Comparison of ENCODE assay signal across 18 cellular contexts in the genomic region with DNA sequence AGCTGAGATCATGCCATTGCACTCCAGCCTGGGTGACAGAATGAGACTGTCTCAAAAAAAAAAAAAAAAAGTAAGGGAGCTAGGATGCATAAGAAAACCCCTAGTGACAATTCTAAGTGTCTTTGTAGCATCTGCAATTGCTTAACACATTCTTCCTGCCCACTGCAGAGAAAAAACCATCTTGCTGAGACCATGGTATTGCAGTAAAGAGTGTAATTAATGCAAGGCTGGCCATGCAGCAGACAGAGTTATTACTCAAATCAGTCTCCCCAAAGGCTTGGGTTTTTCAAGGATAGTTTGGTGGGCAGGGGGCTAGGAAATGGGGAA.
A peak's percentile ranks its signal among the peaks of the same experiment; 100 is the strongest.
DNase-seq lines count a peak whose midpoint lies in the region; ATAC-seq and TF ChIP-seq lines count a peak whose summit lies in the region.
"Had no signal": no experiment of that assay in that cellular context is flagged by ENCODE, and none has a peak within 500 bp of the region (broad histone marks: within the 10 kb centered on the region; RNA-seq: fewer than 3 reads in every experiment).

No MANE protein-coding gene starts in this region.

- H3K9ac ChIP-seq in DND-41 (ENCODE audit: low read depth, low read length) (no peak overlapping the region), MM.1S (ENCODE audit: low read length) (no peak overlapping the region)

- 0 out of 2 replicates have a peak, but pooled peaks cover 10% of the 10 kb centered on the region for H3K36me3 ChIP-seq in DND-41 (ENCODE audit: insufficient read depth, low read length)
- H3K36me3 ChIP-seq in MM.1S (replicated peaks; ENCODE audit: insufficient read depth, low read length) = no peaks in the 10 kb centered on the region
- H3K36me3 ChIP-seq: Peyer's patch had no signal

- ATAC-seq in DND-41 (ENCODE audit: insufficient read depth, low read depth) = no peak
- ATAC-seq in GM21447 (IDR thresholded peaks at IDR 0.05; ENCODE audit: unreplicated experiment) = no peak
- no peak for ATAC-seq in GM19397 (IDR thresholded peaks at IDR 0.05; ENCODE audit: unreplicated experiment)
- ATAC-seq: GM23338, T-helper 17 cell had no signal

- TF ChIP-seq CTCF in DND-41 (IDR thresholded peaks at IDR 0.05; ENCODE audit: borderline replicate concordance, extremely low read depth, low read length, poor library complexity, severe bottlenecking) (no peak), MM.1S (IDR thresholded peaks at IDR 0.05; ENCODE audit: low read length) (no peak)

- peaks cover 27% of the 10 kb centered on the region for H3K9me3 ChIP-seq in DND-41 (ENCODE audit: insufficient read depth, low read length, severe bottlenecking)
- H3K9me3 ChIP-seq in MM.1S (replicated peaks; ENCODE audit: insufficient read depth, low read length) = no peaks in the 10 kb centered on the region
- H3K9me3 ChIP-seq: Peyer's patch had no signal

- H3K4me2 ChIP-seq in DND-41 (ENCODE audit: insufficient read depth, low read length) (no peak overlapping the region), MM.1S (ENCODE audit: low read depth, low read length) (no peak overlapping the region)
- H3K4me2 ChIP-seq: GM23338 had no signal

- H3K4me3 ChIP-seq in DND-41 (ENCODE audit: low read depth in 1 of 2, low read length in 2 of 2) = no peak overlapping the region
- no peak overlapping the region for H3K4me3 ChIP-seq in MM.1S (ENCODE audit: low read length)
- H3K4me3 ChIP-seq: GM23338, Peyer's patch had no signal

- H3K4me1 ChIP-seq in DND-41 (ENCODE audit: insufficient read depth, low read length) (peaks cover 12% of the 10 kb centered on the region), MM.1S (ENCODE audit: low read length) (peaks cover 16% of the 10 kb centered on the region)
- H3K4me1 ChIP-seq: Caco-2, Peyer's patch had no signal

- peaks cover 14% of the 10 kb centered on the region for H3F3A ChIP-seq in MM.1S (ENCODE audit: insufficient read depth, low read length)

- H3K9me2 ChIP-seq in MM.1S (replicated peaks; ENCODE audit: insufficient read depth, low read length) = no peaks in the 10 kb centered on the region

- H3K27me3 ChIP-seq in DND-41 (ENCODE audit: insufficient read depth, low read length, poor library complexity) = no peaks in the 10 kb centered on the region
- H3K27me3 ChIP-seq in MM.1S (replicated peaks; ENCODE audit: insufficient read depth, low read length) = no peaks in the 10 kb centered on the region
- H3K27me3 ChIP-seq: Peyer's patch had no signal

- peak overlapping the region; percentile 34; the same call in 1 of the 2 replicates for H3K27ac ChIP-seq in DND-41 (ENCODE audit: low read length)
- peak overlapping the region; percentile 36; the same call in 1 of the 2 replicates for H3K27ac ChIP-seq in MM.1S (ENCODE audit: low read length)
- H3K27ac ChIP-seq in epithelial cell of prostate = peak overlapping the region; percentile 54
- H3K27ac ChIP-seq: Peyer's patch had no signal

- no peaks in the 10 kb centered on the region for H4K20me1 ChIP-seq in DND-41 (ENCODE audit: insufficient read depth, low read length)
- no peaks in the 10 kb centered on the region for H4K20me1 ChIP-seq in MM.1S (ENCODE audit: insufficient read depth, low read length)

- H2AFZ ChIP-seq in DND-41 (ENCODE audit: low read depth, low read length) (no peak overlapping the region), MM.1S (ENCODE audit: low read length) (no peak overlapping the region)
- H2AFZ ChIP-seq: GM23338 had no signal

- H3K79me2 ChIP-seq in DND-41 (ENCODE audit: insufficient read depth, low read length) (no peaks in the 10 kb centered on the region), MM.1S (ENCODE audit: low read length) (no peaks in the 10 kb centered on the region)

- peak; percentile 32 for DNase-seq in AG08395 (ENCODE audit: low spot score)
- DNase-seq in DND-41 = no peak
- DNase-seq in MM.1S = no peak
- no peak for DNase-seq in epithelial cell of prostate (ENCODE audit: low read depth, low spot score)
- DNase-seq in NK-92 treated with Interleukin-12 subunit alpha and Interleukin-12 subunit beta, amount 100 ng/mL, for 24 hours (lab: John Stamatoyannopoulos, UW) = no peak
- DNase-seq: Caco-2, DMS79 treated with DMSO at 0.1 percent for 48 hours, GDM1, Karpas-422, NCI-H2081 treated with DMSO at 0.1 percent for 48 hours, NCI-H2227 treated with DMSO at 0.1 percent for 48 hours, NCI-H524 treated with DMSO at 0.1 percent for 48 hours, Peyer's patch, SIG-M5, T-helper 17 cell had no signal
